8 cellular contexts compared by ENCODE assay signal in the genomic region with DNA sequence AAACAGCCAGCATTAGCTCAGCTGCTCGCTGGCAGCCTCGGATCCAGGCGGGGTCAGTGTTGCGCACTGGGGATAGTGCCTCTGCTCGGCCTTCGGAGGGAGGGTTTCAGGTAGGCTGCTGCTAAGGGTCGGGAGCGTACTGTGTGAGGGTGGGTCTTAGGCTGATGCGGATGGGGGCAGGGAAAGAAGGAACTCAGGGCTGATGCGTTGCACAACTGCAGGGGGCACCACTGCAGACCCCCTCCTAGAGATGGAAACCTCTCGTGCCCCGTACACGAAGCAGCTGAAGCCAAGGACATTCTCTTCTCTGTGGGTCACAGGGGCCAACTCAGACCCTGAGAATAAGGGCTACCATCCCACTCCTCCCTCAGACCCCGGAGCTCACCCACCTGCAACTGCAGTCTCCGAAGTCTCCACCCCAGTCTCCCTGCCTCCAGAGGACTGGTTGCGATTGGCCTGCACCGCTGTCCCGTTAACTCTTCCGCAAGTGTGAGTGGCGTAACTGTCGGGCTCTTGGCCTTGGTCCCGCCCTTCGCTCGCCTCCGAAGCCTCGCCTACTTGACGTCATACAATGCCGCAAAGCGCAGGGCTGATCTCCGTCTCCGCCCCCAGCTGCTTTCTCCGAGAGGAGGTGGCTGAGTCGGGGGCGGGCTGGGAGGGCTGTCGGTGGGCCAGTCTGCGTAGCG. TPM values are rescaled to one million over a fixed set of nuclear protein-coding genes. Genes with fewer than 3 reads are reported as not detected.
DNase-seq lines count a peak whose midpoint lies in the region; ATAC-seq, FAIRE-seq and TF ChIP-seq lines count a peak whose summit lies in the region.

KBTBD3 (minus strand) TSS at position 425 of the 686 bp plus-strand sequence. CDS start 18,250 bp downstream, outside the sequence.

- H3K36me3 ChIP-seq in Caco-2 (ENCODE audit: control insufficient read depth, insufficient read depth, low read length) = 0 out of 2 replicates have a peak, but pooled peaks cover 2% of the 10 kb centered on the region

- CTCF ChIA-PET in Caco-2 (lab: Charles Lee) = interaction anchor here (0.6 to 1.6 kb wide), 4 partner anchors 9 to 1008 kb away, joined by 3 to 6 read pairs (median 3); no protein-coding TSS in a partner anchor

- H3K27me3 ChIP-seq in Caco-2 (replicated peaks; ENCODE audit: control insufficient read depth, insufficient read depth, low read length) = no peaks in the 10 kb centered on the region

- H3K4me1 Mint-ChIP-seq in Caco-2 (ENCODE audit: low read depth, unreplicated experiment) = peaks cover 18% of the 10 kb centered on the region
- peaks cover 33 to 55% of the 10 kb centered on the region in 2 donors for H3K4me1 Mint-ChIP-seq in effector memory CD8-positive, alpha-beta T cell (ENCODE audit: low read depth in 2 of 2)

- H3K4me1 ChIP-seq in Caco-2 = peaks cover 19% of the 10 kb centered on the region

- peak; percentile 100 for DNase-seq in Caco-2
- peak; percentile 93 for DNase-seq in HTR-8/SVneo (ENCODE audit: insufficient read length, low spot score)
- peak; percentile 98 to 99 for DNase-seq in NOMO-1 (lab: John Stamatoyannopoulos, UW; ENCODE audit: unreplicated experiment in 2 of 2)
- DNase-seq in activated CD8-positive, alpha-beta memory T cell treated with anti-CD3 and anti-CD28 coated beads for 48 hours (ENCODE audit: low read depth in 2 of 3, low spot score in 2 of 3) = peak; percentile 79 to 95 (median 80)
- peak; percentile 99 for DNase-seq in effector memory CD8-positive, alpha-beta T cell
- DNase-seq in medulla oblongata (ENCODE audit: extremely low spot score) = peak; percentile 100
- DNase-seq in stimulated activated CD4-positive, alpha-beta T cell treated with anti-CD3 and anti-CD28 coated beads, TNF-alpha, amount 100 ng/mL, for 48 hours (ENCODE audit: low read depth in 3 of 3) = peak; percentile 94 to 98 (median 96)

- peak within 1 kb of the TSS; percentile 94 for H3K4me3 Mint-ChIP-seq in Caco-2 (ENCODE audit: unreplicated experiment)
- H3K4me3 Mint-ChIP-seq in effector memory CD8-positive, alpha-beta T cell = peak within 1 kb of the TSS; percentile 94

- peak; percentile 92 for ATAC-seq in GM21381 (IDR thresholded peaks at IDR 0.05; ENCODE audit: unreplicated experiment)
- peak; percentile 88 for ATAC-seq in effector memory CD8-positive, alpha-beta T cell (replicated peaks)

- H3K36me3 Mint-ChIP-seq in Caco-2 (ENCODE audit: insufficient read depth, unreplicated experiment) = peaks cover 37% of the 10 kb centered on the region
- H3K36me3 Mint-ChIP-seq in effector memory CD8-positive, alpha-beta T cell (ENCODE audit: insufficient read depth) = peaks cover 23% of the 10 kb centered on the region

- H3K9me3 ChIP-seq in Caco-2 = no peaks in the 10 kb centered on the region

- no peaks in the 10 kb centered on the region for H3K9me3 Mint-ChIP-seq in Caco-2 (ENCODE audit: unreplicated experiment)
- no peaks in the 10 kb centered on the region for H3K9me3 Mint-ChIP-seq in effector memory CD8-positive, alpha-beta T cell

- BruUV-seq in Caco-2 (replicated peaks; lab: Mats Ljungman, UMichigan) = TSS peak; percentile 50

- H3K27ac Mint-ChIP-seq in Caco-2 (ENCODE audit: unreplicated experiment) = peak within 1 kb of the TSS; percentile 94
- H3K27ac Mint-ChIP-seq in effector memory CD8-positive, alpha-beta T cell = peak within 1 kb of the TSS; percentile 96

- intact Hi-C loops in Caco-2 (cut with micrococcal nuclease; ENCODE audit: unreplicated experiment) = loop anchor here (1.0 to 10.0 kb wide), 5 partner anchors 55 to 1378 kb away; partner anchors contain the start of genes CWF19L2 and MSANTD4

- H3K27me3 Mint-ChIP-seq in Caco-2 (ENCODE audit: insufficient read depth, unreplicated experiment) = no peaks in the 10 kb centered on the region
- H3K27me3 Mint-ChIP-seq in effector memory CD8-positive, alpha-beta T cell = no peaks in the 10 kb centered on the region

- POLR2A ChIA-PET in Caco-2 (lab: Charles Lee) = interaction anchor here (0.6 to 1.0 kb wide), 8 partner anchors 10 to 1380 kb away, joined by 3 to 6 read pairs (median 3); partner anchors contain the start of gene CWF19L2

- peak; percentile 98 for FAIRE-seq in HTR-8/SVneo (lab: Jason Lieb, UNC)

- TF ChIP-seq CTCF in Caco-2 (IDR thresholded peaks at IDR 0.05; ENCODE audit: insufficient read depth in 1 of 2, low read depth in 1 of 2, low read length in 1 of 2, severe bottlenecking in 1 of 2, unreplicated experiment in 1 of 2) = peak; percentile 34 to 72

- peak within 1 kb of the TSS; percentile 99 for H3K4me3 ChIP-seq in Caco-2 (ENCODE audit: low read depth, low read length)

RNA-seq across cellular contexts. Expression of gene KBTBD3, which starts in this region (rescaled TPM):
- total RNA-seq in Caco-2 (2022) = 3.2 and 5.6 TPM in 2 replicates

Comparison
In these comparisons a context has a peak if more than half of its experiments do, and no peak if none do; other contexts are left out.
1. Peak in every context shown above with its lines: DNase-seq, ATAC-seq and H3K4me3 ChIP-seq.